Comparison of ENCODE assay signal across 1 cellular context in genomic region chr9:124818431-124819281, GRCh38.
A peak's percentile ranks its signal among the peaks of the same experiment; 100 is the strongest.
TF ChIP-seq lines count a peak whose summit lies in the region.

No MANE protein-coding gene starts in this region.

TF ChIP-seq in HepG2, 621 proteins besides CTCF, POLR2A, EP300 and RAD21 (continued from another document and continues in another):
- TF ChIP-seq ZNF687 (CRISPR knock-in tag; IDR thresholded peaks at IDR 0.05) (peak; percentile 96), KLF16 (CRISPR knock-in tag; IDR thresholded peaks at IDR 0.05) (no peak), HMGXB3 (CRISPR knock-in tag; IDR thresholded peaks at IDR 0.05; ENCODE audit: borderline replicate concordance) (no peak), JARID2 (CRISPR knock-in tag; IDR thresholded peaks at IDR 0.05; ENCODE audit: insufficient replicate concordance) (no peak), DNMT3B (CRISPR knock-in tag; conservative IDR thresholded peaks at IDR 0.05) (no peak; the same call in 1 of the 2 replicates), ARHGAP35 (CRISPR knock-in tag; IDR thresholded peaks at IDR 0.05; ENCODE audit: borderline replicate concordance) (peak; percentile 55; the same call in 1 of the 2 replicates), HNF4A (CRISPR knock-in tag; IDR thresholded peaks at IDR 0.05) (peak; percentile 54; the same call in 1 of the 2 replicates), ZNF746 (CRISPR knock-in tag; IDR thresholded peaks at IDR 0.05) (no peak), RBFOX2 (IDR thresholded peaks at IDR 0.05; ENCODE audit: low read depth, low read length) (no peak), POLR2G (IDR thresholded peaks at IDR 0.05; ENCODE audit: low read depth, low read length) (peak; percentile 61; the same call in 1 of the 2 replicates), KDM5A (IDR thresholded peaks at IDR 0.05; ENCODE audit: borderline replicate concordance, low read length) (no peak), ZFP37 (CRISPR knock-in tag; IDR thresholded peaks at IDR 0.05; ENCODE audit: borderline replicate concordance) (0 out of 2 replicates have a peak, but pooled peaks have one; percentile 27), AHR (CRISPR knock-in tag; IDR thresholded peaks at IDR 0.05) (no peak), MZF1 (CRISPR knock-in tag; IDR thresholded peaks at IDR 0.05; ENCODE audit: borderline replicate concordance) (no peak), ZNF484 (CRISPR knock-in tag; IDR thresholded peaks at IDR 0.05; ENCODE audit: borderline replicate concordance, low read depth) (no peak), HOXD1 (CRISPR knock-in tag; IDR thresholded peaks at IDR 0.05) (0 out of 2 replicates have a peak, but pooled peaks have one; percentile 72), FOXC1 (CRISPR knock-in tag; IDR thresholded peaks at IDR 0.05; ENCODE audit: borderline replicate concordance) (peak; percentile 23; the same call in 1 of the 2 replicates), SRSF4 (IDR thresholded peaks at IDR 0.05; ENCODE audit: low read depth, low read length, poor library complexity, severe bottlenecking) (no peak), MYNN (CRISPR knock-in tag; IDR thresholded peaks at IDR 0.05; ENCODE audit: low read depth) (0 out of 2 replicates have a peak, but pooled peaks have one; percentile 66), ZNF556 (CRISPR knock-in tag; IDR thresholded peaks at IDR 0.05; ENCODE audit: borderline replicate concordance) (no peak), MTA1 (CRISPR knock-in tag; IDR thresholded peaks at IDR 0.05; ENCODE audit: borderline replicate concordance) (peak; percentile 63; the same call in 1 of the 2 replicates), TBP (CRISPR knock-in tag; IDR thresholded peaks at IDR 0.05) (no peak), ZNF772 (CRISPR knock-in tag; IDR thresholded peaks at IDR 0.05) (no peak), ZNF276 (CRISPR knock-in tag; IDR thresholded peaks at IDR 0.05; ENCODE audit: low read depth) (no peak), ZNF30 (CRISPR knock-in tag; IDR thresholded peaks at IDR 0.05) (no peak), HIC2 (CRISPR knock-in tag; IDR thresholded peaks at IDR 0.05; ENCODE audit: low read depth) (no peak; the same call in 1 of the 2 replicates), ZNF660 (CRISPR knock-in tag; IDR thresholded peaks at IDR 0.05; ENCODE audit: borderline replicate concordance, low read depth) (no peak), EED (CRISPR knock-in tag; IDR thresholded peaks at IDR 0.05) (0 out of 2 replicates have a peak, but pooled peaks have one; percentile 32), U2AF2 (IDR thresholded peaks at IDR 0.05; ENCODE audit: low read depth, low read length) (no peak), TOPORS (CRISPR knock-in tag; IDR thresholded peaks at IDR 0.05) (no peak), PHF20 (CRISPR knock-in tag; IDR thresholded peaks at IDR 0.05) (peak; percentile 32; the same call in 1 of the 2 replicates), ZFP62 (CRISPR knock-in tag; IDR thresholded peaks at IDR 0.05) (no peak), MEIS1 (CRISPR knock-in tag; IDR thresholded peaks at IDR 0.05; ENCODE audit: borderline replicate concordance) (peak; percentile 35; the same call in 1 of the 2 replicates), ZNF121 (CRISPR knock-in tag; IDR thresholded peaks at IDR 0.05) (peak; percentile 12; the same call in 1 of the 2 replicates), CENPX (CRISPR knock-in tag; IDR thresholded peaks at IDR 0.05) (no peak), ZNF549 (CRISPR knock-in tag; IDR thresholded peaks at IDR 0.05) (no peak), POLR2AphosphoS5 (IDR thresholded peaks at IDR 0.05; ENCODE audit: low read depth, low read length) (no peak), SKI (IDR thresholded peaks at IDR 0.05; ENCODE audit: partially characterized antibody) (no peak), ESRRA (CRISPR knock-in tag; IDR thresholded peaks at IDR 0.05; ENCODE audit: low read depth) (peak; percentile 40; the same call in 1 of the 2 replicates), SAP130 (CRISPR knock-in tag; IDR thresholded peaks at IDR 0.05; ENCODE audit: low read depth) (peak; percentile 80), REL (CRISPR knock-in tag; conservative IDR thresholded peaks at IDR 0.05) (no peak), FIP1L1 (IDR thresholded peaks at IDR 0.05; ENCODE audit: borderline replicate concordance, insufficient read depth, low read depth, low read length) (no peak), JUN (CRISPR knock-in tag; IDR thresholded peaks at IDR 0.05) (0 out of 2 replicates have a peak, but pooled peaks have one; percentile 15), ZNF232 (CRISPR knock-in tag; IDR thresholded peaks at IDR 0.05; ENCODE audit: borderline replicate concordance) (0 out of 2 replicates have a peak, but pooled peaks have one; percentile 25), ETV5 (CRISPR knock-in tag; IDR thresholded peaks at IDR 0.05; ENCODE audit: borderline replicate concordance) (peak; percentile 67; the same call in 1 of the 2 replicates), IRF9 (CRISPR knock-in tag; IDR thresholded peaks at IDR 0.05; ENCODE audit: borderline replicate concordance) (peak; percentile 49; the same call in 1 of the 2 replicates), SP4 (CRISPR knock-in tag; IDR thresholded peaks at IDR 0.05) (peak; percentile 43; the same call in 1 of the 2 replicates), KLF13 (CRISPR knock-in tag; IDR thresholded peaks at IDR 0.05) (no peak), ZNF10 (CRISPR knock-in tag; IDR thresholded peaks at IDR 0.05; ENCODE audit: borderline replicate concordance, low read depth) (no peak), ZBTB25 (CRISPR knock-in tag; IDR thresholded peaks at IDR 0.05) (no peak), ZNF574 (CRISPR knock-in tag; IDR thresholded peaks at IDR 0.05) (peak; percentile 60), ZNF614 (CRISPR knock-in tag; IDR thresholded peaks at IDR 0.05; ENCODE audit: borderline replicate concordance) (no peak), ZNF557 (CRISPR knock-in tag; IDR thresholded peaks at IDR 0.05) (no peak; the same call in 1 of the 2 replicates)
